29 cellular contexts compared by ENCODE assay signal in the genomic region with DNA sequence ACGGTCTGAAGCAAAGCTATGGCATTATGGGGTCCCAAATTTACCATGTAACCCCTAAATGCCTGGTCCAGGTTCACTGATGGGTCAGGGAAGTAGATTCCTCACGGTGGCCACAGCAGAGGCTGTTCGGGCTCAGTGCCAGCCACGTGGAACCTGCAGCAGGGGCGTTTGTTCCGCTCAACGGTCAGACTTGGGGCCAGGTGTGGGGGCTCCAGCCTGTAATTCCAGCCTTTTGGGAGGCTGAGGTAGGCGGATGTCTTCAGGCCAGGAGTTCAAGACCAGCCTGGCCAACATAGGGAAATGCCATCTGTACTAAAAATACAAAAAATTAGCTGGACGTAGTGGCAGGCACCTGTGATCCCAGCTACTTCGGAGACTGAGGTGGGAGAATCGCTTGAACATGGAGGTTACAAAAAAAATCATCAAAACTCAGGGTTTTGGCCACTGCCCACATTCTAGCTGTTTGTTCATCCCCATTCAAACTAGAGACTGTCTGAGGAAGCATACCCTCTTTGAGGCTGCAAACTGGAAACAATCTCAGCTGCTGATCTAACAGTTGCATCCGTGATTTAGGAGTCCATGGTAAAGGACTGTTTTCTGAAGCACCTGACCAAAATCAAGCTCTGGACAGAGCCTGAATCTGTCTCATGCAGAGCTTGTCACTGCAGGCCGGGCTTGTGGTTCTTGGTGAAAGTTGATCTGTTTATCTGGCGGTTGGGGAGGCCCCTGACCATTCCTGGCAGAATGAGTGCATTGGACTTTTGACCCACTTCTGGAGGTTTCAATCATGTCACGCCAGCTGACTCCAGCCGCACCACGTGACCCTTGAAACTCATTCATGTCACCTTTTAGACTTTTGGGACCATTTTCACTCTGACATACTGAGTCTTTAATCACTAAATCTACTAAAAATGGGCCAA. TPM values are rescaled to one million over a fixed set of nuclear protein-coding genes. Genes with fewer than 3 reads are reported as not detected.
DNase-seq lines count a peak whose midpoint lies in the region; ATAC-seq, FAIRE-seq and TF ChIP-seq lines count a peak whose summit lies in the region.
"Had no signal": no experiment of that assay in that cellular context is flagged by ENCODE, and none has a peak within 500 bp of the region (broad histone marks: within the 10 kb centered on the region; RNA-seq: fewer than 3 reads in every experiment).

No MANE protein-coding gene starts in this region.

- H3K4me3 Mint-ChIP-seq in progenitor cell of endocrine pancreas (ENCODE audit: low read depth), result peak overlapping the region; percentile 18
- H3K4me3 Mint-ChIP-seq in activated CD4-positive, alpha-beta memory T cell treated with anti-CD3 and anti-CD28 coated beads, Interleukin-2, amount 10 ng/mL, durations not matched to agents 7 days and 5 days, result no peak overlapping the region
- H3K4me3 Mint-ChIP-seq: activated CD8-positive, alpha-beta T cell treated with anti-CD3 and anti-CD28 coated beads for 36 hours; activated naive CD4-positive, alpha-beta T cell treated with anti-CD3 and anti-CD28 coated beads, Interleukin-2, amount 50 U/mL, for 24 hours; endodermal cell; H9; natural killer cell; T-helper 17 cell; type B pancreatic cell had no signal

- TF ChIP-seq POLR2A in GM12891 (IDR thresholded peaks at IDR 0.05; ENCODE audit: low read depth, low read length), result no peak

- BruUV-seq in PC-3 (replicated peaks; lab: Mats Ljungman, UMichigan), result no TSS peak

- intact Hi-C loops in PC-3 (cut with micrococcal nuclease) (loop anchor here (10.0 kb wide), 1 partner anchor 237 kb away; no protein-coding TSS in a partner anchor), left ventricle myocardium superior (cut with micrococcal nuclease) (no loop called here)

- no peaks in the 10 kb centered on the region for H3K9me3 Mint-ChIP-seq in progenitor cell of endocrine pancreas (ENCODE audit: low read depth)
- H3K9me3 Mint-ChIP-seq in activated CD4-positive, alpha-beta memory T cell treated with anti-CD3 and anti-CD28 coated beads, Interleukin-2, amount 10 ng/mL, durations not matched to agents 7 days and 5 days, result peaks cover 21% of the 10 kb centered on the region
- H3K9me3 Mint-ChIP-seq: activated CD8-positive, alpha-beta T cell treated with anti-CD3 and anti-CD28 coated beads for 36 hours; activated naive CD4-positive, alpha-beta T cell treated with anti-CD3 and anti-CD28 coated beads, Interleukin-2, amount 50 U/mL, for 24 hours; endodermal cell; H9; type B pancreatic cell had no signal

- no peak overlapping the region for H3K4me3 ChIP-seq in PC-3 (ENCODE audit: low read length)
- no peak overlapping the region for H3K4me3 ChIP-seq in hepatocyte
- H3K4me3 ChIP-seq: BLaER1 treated with 17β-estradiol and CSF1 and Interleukin-3, amounts not matched to agents 10 nM and 100 nM; esophagus squamous epithelium; right atrium auricular region; spleen had no signal

- H2AFZ ChIP-seq in PC-3 (ENCODE audit: low read length) (0 out of 2 replicates have a peak overlapping the region, but pooled peaks have one; percentile 20), hepatocyte (no peak overlapping the region)

- H3K27ac ChIP-seq in PC-3 (ENCODE audit: low read length) (no peak overlapping the region), hepatocyte (peak overlapping the region; percentile 86)
- H3K27ac ChIP-seq: BLaER1 treated with 17β-estradiol and CSF1 and Interleukin-3, amounts not matched to agents 10 nM and 100 nM; esophagus squamous epithelium; right atrium auricular region; spleen had no signal

- no peak overlapping the region for H3K9ac ChIP-seq in PC-3 (ENCODE audit: low read length)
- H3K9ac ChIP-seq: BLaER1 treated with 17β-estradiol and CSF1 and Interleukin-3, amounts not matched to agents 10 nM and 100 nM; SK-N-SH had no signal

- H3K36me3 ChIP-seq in PC-3 (ENCODE audit: low read depth, low read length) (no peaks in the 10 kb centered on the region), hepatocyte (replicated peaks; ENCODE audit: insufficient read depth, low read depth) (no peaks in the 10 kb centered on the region)
- H3K36me3 ChIP-seq: BLaER1 treated with 17β-estradiol and CSF1 and Interleukin-3, amounts not matched to agents 10 nM and 100 nM; esophagus squamous epithelium; right atrium auricular region; spleen had no signal

- H4K20me1 ChIP-seq in PC-3 (ENCODE audit: low read length), result no peaks in the 10 kb centered on the region
- no peaks in the 10 kb centered on the region for H4K20me1 ChIP-seq in hepatocyte (ENCODE audit: insufficient read depth, poor library complexity, severe bottlenecking)
- H4K20me1 ChIP-seq: BLaER1 treated with 17β-estradiol and CSF1 and Interleukin-3, amounts not matched to agents 10 nM and 100 nM had no signal

- TF ChIP-seq CTCF in PC-3 (conservative IDR thresholded peaks at IDR 0.05; ENCODE audit: low read depth, low read length) (no peak), hepatocyte (IDR thresholded peaks at IDR 0.05; ENCODE audit: poor library complexity) (no peak), progenitor cell of endocrine pancreas (IDR thresholded peaks at IDR 0.05; ENCODE audit: unreplicated experiment) (no peak)

- no peaks in the 10 kb centered on the region for H3K27me3 ChIP-seq in PC-3 (ENCODE audit: low read length)
- no peaks in the 10 kb centered on the region for H3K27me3 ChIP-seq in hepatocyte
- H3K27me3 ChIP-seq: BLaER1 treated with 17β-estradiol and CSF1 and Interleukin-3, amounts not matched to agents 10 nM and 100 nM; esophagus squamous epithelium; right atrium auricular region had no signal

- H3K4me1 ChIP-seq in PC-3 (ENCODE audit: insufficient read depth, low read length) (no peaks in the 10 kb centered on the region), hepatocyte (ENCODE audit: insufficient read depth) (peaks cover 22% of the 10 kb centered on the region)
- H3K4me1 ChIP-seq: right atrium auricular region had no signal

- H3K4me2 ChIP-seq in PC-3 (ENCODE audit: low read length), result no peak overlapping the region
- no peak overlapping the region for H3K4me2 ChIP-seq in hepatocyte
- H3K4me2 ChIP-seq: SK-N-SH had no signal

- POLR2A ChIA-PET in PC-3 (lab: Charles Lee; ENCODE audit: unreplicated experiment), result no interaction called here
- POLR2A ChIA-PET in activated CD4-positive, alpha-beta memory T cell treated with anti-CD3 and anti-CD28 coated beads, Interleukin-2, amount 10 ng/mL, durations not matched to agents 7 days and 5 days (lab: Charles Lee), result no interaction called here

- no peaks in the 10 kb centered on the region for H3K9me2 ChIP-seq in PC-3 (replicated peaks; ENCODE audit: low read length)
- no peaks in the 10 kb centered on the region for H3K9me2 ChIP-seq in hepatocyte (replicated peaks; ENCODE audit: insufficient read depth)
- H3K9me2 ChIP-seq: SK-N-SH had no signal

- FAIRE-seq in GM12891 (lab: Jason Lieb, UNC), result no peak
- FAIRE-seq: frontal cortex had no signal

- H3K36me3 Mint-ChIP-seq in progenitor cell of endocrine pancreas (ENCODE audit: insufficient read depth), result no peaks in the 10 kb centered on the region
- H3K36me3 Mint-ChIP-seq in activated CD4-positive, alpha-beta memory T cell treated with anti-CD3 and anti-CD28 coated beads, Interleukin-2, amount 10 ng/mL, durations not matched to agents 7 days and 5 days (ENCODE audit: low read depth), result no peaks in the 10 kb centered on the region
- H3K36me3 Mint-ChIP-seq: activated naive CD4-positive, alpha-beta T cell treated with anti-CD3 and anti-CD28 coated beads, Interleukin-2, amount 50 U/mL, for 24 hours; natural killer cell; type B pancreatic cell had no signal

- CTCF ChIA-PET in PC-3 (lab: Charles Lee), result interaction anchor here (0.6 kb wide), 1 partner anchor 428 kb away, joined by 10 read pairs; no protein-coding TSS in a partner anchor
- CTCF ChIA-PET in activated CD4-positive, alpha-beta memory T cell treated with anti-CD3 and anti-CD28 coated beads, Interleukin-2, amount 10 ng/mL, durations not matched to agents 7 days and 5 days (lab: Charles Lee), result no interaction called here

- peak overlapping the region; percentile 79 for H3K27ac Mint-ChIP-seq in progenitor cell of endocrine pancreas
- no peak overlapping the region for H3K27ac Mint-ChIP-seq in activated CD4-positive, alpha-beta memory T cell treated with anti-CD3 and anti-CD28 coated beads, Interleukin-2, amount 10 ng/mL, durations not matched to agents 7 days and 5 days
- H3K27ac Mint-ChIP-seq: activated CD8-positive, alpha-beta T cell treated with anti-CD3 and anti-CD28 coated beads for 36 hours; activated naive CD4-positive, alpha-beta T cell treated with anti-CD3 and anti-CD28 coated beads, Interleukin-2, amount 50 U/mL, for 24 hours; activated T-helper 2 cell treated with anti-CD3 and anti-CD28 coated beads, Interferon-gamma antibody, Interleukin-2, Interleukin-4, amounts not matched to agents 10 μg/mL and 5 μg/mL and 100 μg/mL, durations not matched to agents 14 hours and 24 hours and 36 hours; endodermal cell; H9; natural killer cell; T-helper 17 cell; type B pancreatic cell had no signal

- DNase-seq in GM12891 (ENCODE audit: insufficient read length, low spot score) (no peak), PC-3 (peak; percentile 20), hepatocyte (ENCODE audit: low spot score) (peak; percentile 84), progenitor cell of endocrine pancreas (ENCODE audit: low spot score, unreplicated experiment) (no peak), NK-92 (lab: John Stamatoyannopoulos, UW; ENCODE audit: unreplicated experiment) (no peak), left ventricle myocardium superior (no peak), hepatic stellate cell (ENCODE audit: low spot score) (no peak)
- DNase-seq in activated CD4-positive, alpha-beta memory T cell treated with anti-CD3 and anti-CD28 coated beads, Interleukin-2, amount 10 ng/mL, durations not matched to agents 7 days and 5 days, result no peak
- DNase-seq: activated CD4-positive, CD25-positive, alpha-beta regulatory T cell treated with anti-CD3 and anti-CD28 coated beads, Interleukin-2, amount 50 U/mL, for 72 hours; activated CD8-positive, alpha-beta T cell treated with anti-CD3 and anti-CD28 coated beads for 36 hours; esophagus squamous epithelium; H9; hippocampal formation; KBM-7; MM.1S; natural killer cell; NCI-H2081; NCI-H226; NCI-H69; SK-N-SH; spleen; T-helper 17 cell had no signal

- ATAC-seq in PC-3 (no peak), left ventricle myocardium superior (no peak)
- ATAC-seq: activated CD8-positive, alpha-beta T cell treated with anti-CD3 and anti-CD28 coated beads for 36 hours; natural killer cell; T-helper 17 cell had no signal

- no peaks in the 10 kb centered on the region for H3F3A ChIP-seq in PC-3 (ENCODE audit: low read length, unreplicated experiment)

- H3K9me3 ChIP-seq in PC-3 (ENCODE audit: low read length), result peaks cover 4% of the 10 kb centered on the region; the same call in 1 of the 2 replicates
- no peaks in the 10 kb centered on the region for H3K9me3 ChIP-seq in hepatocyte (ENCODE audit: low read depth)
- H3K9me3 ChIP-seq: BLaER1 treated with 17β-estradiol and CSF1 and Interleukin-3, amounts not matched to agents 10 nM and 100 nM; right atrium auricular region; SK-N-SH had no signal

- WGBS in hepatocyte (ENCODE audit: low lambda C conversion rate, missing lambda C conversion rate), result 78% methylated on average over 17 of the region's 17 CpGs

- H3K27me3 Mint-ChIP-seq in progenitor cell of endocrine pancreas, result no peaks in the 10 kb centered on the region
- H3K27me3 Mint-ChIP-seq in activated CD4-positive, alpha-beta memory T cell treated with anti-CD3 and anti-CD28 coated beads, Interleukin-2, amount 10 ng/mL, durations not matched to agents 7 days and 5 days, result no peaks in the 10 kb centered on the region

- H3K79me2 ChIP-seq in PC-3 (ENCODE audit: low read length) (no peaks in the 10 kb centered on the region), hepatocyte (no peaks in the 10 kb centered on the region)

- H3K4me1 Mint-ChIP-seq in progenitor cell of endocrine pancreas (ENCODE audit: low read depth), result peaks cover 29% of the 10 kb centered on the region
- H3K4me1 Mint-ChIP-seq in activated CD4-positive, alpha-beta memory T cell treated with anti-CD3 and anti-CD28 coated beads, Interleukin-2, amount 10 ng/mL, durations not matched to agents 7 days and 5 days, result no peaks in the 10 kb centered on the region
- H3K4me1 Mint-ChIP-seq: activated naive CD4-positive, alpha-beta T cell treated with anti-CD3 and anti-CD28 coated beads, Interleukin-2, amount 50 U/mL, for 24 hours; natural killer cell; T-helper 17 cell had no signal

RNA-seq across cellular contexts. Expression of a gene that starts 30.2 kb away (rescaled TPM):
- polyA plus RNA-seq in GM12891 (2012; ENCODE audit: low read depth, missing spikeins), result 10.3 TPM
- total RNA-seq in PC-3 (2014; rRNA removed), result 28.0 and 32.5 TPM in 2 replicates
- 12.8 and 15.6 TPM in 2 replicates for total RNA-seq in hepatocyte
- 12.3 and 13.5 TPM in 2 replicates for polyA plus RNA-seq in hepatocyte
- 29.0 and 29.9 TPM in 2 replicates for total RNA-seq in progenitor cell of endocrine pancreas
- total RNA-seq in left ventricle myocardium superior, result 10.7 TPM
- total RNA-seq in activated CD4-positive, alpha-beta memory T cell treated with anti-CD3 and anti-CD28 coated beads, Interleukin-2, amount 10 ng/mL, durations not matched to agents 7 days and 5 days, result 10 to 100 TPM; 18.0 to 19.9 TPM

RNA-seq across cellular contexts. Expression of a gene that starts 40.2 kb away (rescaled TPM):
- polyA plus RNA-seq in GM12891 (2012; ENCODE audit: low read depth, missing spikeins), result 1.2 TPM
- 3.5 and 4.4 TPM in 2 replicates for total RNA-seq in PC-3 (2014; rRNA removed)
- 7.7 and 8.6 TPM in 2 replicates for total RNA-seq in hepatocyte
- polyA plus RNA-seq in hepatocyte, result 2.3 and 2.8 TPM in 2 replicates
- total RNA-seq in progenitor cell of endocrine pancreas, result 16.0 and 16.6 TPM in 2 replicates
- 1.3 TPM for total RNA-seq in left ventricle myocardium superior
- total RNA-seq in activated CD4-positive, alpha-beta memory T cell treated with anti-CD3 and anti-CD28 coated beads, Interleukin-2, amount 10 ng/mL, durations not matched to agents 7 days and 5 days, result 1 to 10 TPM; 3.8 to 3.9 TPM

Comparison
In these comparisons a context has a peak if more than half of its experiments do, and no peak if none do; other contexts are left out.
1. DNase-seq: peak in PC-3 (single experiment) and hepatocyte (single experiment); none in GM12891 (single experiment), progenitor cell of endocrine pancreas (single experiment), NK-92 (single experiment), left ventricle myocardium superior (single experiment), hepatic stellate cell (single experiment) and activated CD4-positive, alpha-beta memory T cell treated with anti-CD3 and anti-CD28 coated beads, Interleukin-2, amount 10 ng/mL, durations not matched to agents 7 days and 5 days (single experiment).